In genomic region chr15:85030301-85031049, GRCh38 we compare ENCODE assay signal across 8 cellular contexts. TPM values are rescaled to one million over a fixed set of nuclear protein-coding genes. Genes with fewer than 3 reads are reported as not detected.
A peak's percentile ranks its signal among the peaks of the same experiment; 100 is the strongest.
DNase-seq lines count a peak whose midpoint lies in the region; ATAC-seq and TF ChIP-seq lines count a peak whose summit lies in the region.

No MANE protein-coding gene starts in this region.

- no peak overlapping the region for H3K4me3 Mint-ChIP-seq in naive B cell

- DNase-seq in Caki2 (ENCODE audit: low read depth) (peak; percentile 60), HT1080 (ENCODE audit: low read depth) (peak; percentile 77), cardiac fibroblast (ENCODE audit: low read depth in 2 of 2) (peak; percentile 39 to 56), naive B cell (no peak)
- no peak for DNase-seq in stimulated activated naive CD4-positive, alpha-beta T cell treated with Interleukin-2 at 50 U/mL for 16 hours (lab: John Stamatoyannopoulos, UW)

- no peaks in the 10 kb centered on the region for H3K36me3 Mint-ChIP-seq in naive B cell

- no peaks in the 10 kb centered on the region for H3K9me3 Mint-ChIP-seq in naive B cell

- in situ Hi-C loops in Caki2 (cut with HindIII; ENCODE audit: low pct_unique_long_range_greater_than_20kb, low sequenced_read_pairs): no loop called here

- H3K4me1 Mint-ChIP-seq in naive B cell: peaks cover 32 to 55% (median 38%) of the 10 kb centered on the region in 3 donors

- no peaks in the 10 kb centered on the region for H3K27me3 Mint-ChIP-seq in naive B cell

- H3K27ac Mint-ChIP-seq in naive B cell: peak overlapping the region in 4 of 6 donors; percentile 24 to 90 (median 54)

- H3K4me3 ChIP-seq in cardiac fibroblast (replicated peaks in 1 of 2; ENCODE audit: low read depth in 2 of 2, low read length in 2 of 2): no peak overlapping the region

- ATAC-seq in naive B cell (ENCODE audit: low read depth in 2 of 2) (no peak), GM19328 (IDR thresholded peaks at IDR 0.05; ENCODE audit: unreplicated experiment) (no peak), HG03025 (IDR thresholded peaks at IDR 0.05; ENCODE audit: low FRiP score, unreplicated experiment) (no peak), GM19463 (IDR thresholded peaks at IDR 0.05; ENCODE audit: unreplicated experiment) (no peak)

- no peak for TF ChIP-seq CTCF in cardiac fibroblast (IDR thresholded peaks at IDR 0.05; ENCODE audit: low read depth, low read length)

RNA-seq across cellular contexts. Expression of gene PDE8A, which starts 48.8 kb away (rescaled TPM):
- total RNA-seq in Caki2 (2014; rRNA removed; shearing (Covaris generic); ENCODE audit: low replicate concordance): 10.9 and 11.4 TPM in 2 replicates
- total RNA-seq in HT1080 (2014; rRNA removed; shearing (Covaris generic)): 25.1 and 26.8 TPM in 2 replicates
- 27.3 and 41.7 TPM in 2 replicates for polyA plus RNA-seq in HT1080 (2015; cell fraction: cytosol; rRNA removed)
- polyA plus RNA-seq in HT1080 (2015; cell fraction: nucleus; rRNA removed): 84.8 and 91.8 TPM in 2 replicates
- polyA plus RNA-seq in naive B cell (ENCODE audit: low read depth in 6 of 6): 1 to 10 TPM; 3.1 to 6.5 (median 4.0) TPM

Comparison
In these comparisons a context has a peak if more than half of its experiments do, and no peak if none do; other contexts are left out.
1. DNase-seq: peak in Caki2 (single experiment), HT1080 (single experiment) and cardiac fibroblast (2 of 2); none in naive B cell (single experiment) and stimulated activated naive CD4-positive, alpha-beta T cell treated with Interleukin-2 at 50 U/mL for 16 hours (single experiment).